In genomic region chrX:130893356-130894085, GRCh38 we compare ENCODE assay signal across 20 cellular contexts. TPM values are rescaled to one million over a fixed set of nuclear protein-coding genes. Genes with fewer than 3 reads are reported as not detected.
DNase-seq lines count a peak whose midpoint lies in the region; ATAC-seq and TF ChIP-seq lines count a peak whose summit lies in the region.
"Had no signal": no experiment of that assay in that cellular context is flagged by ENCODE, and none has a peak within 500 bp of the region (broad histone marks: within the 10 kb centered on the region; RNA-seq: fewer than 3 reads in every experiment).

No MANE protein-coding gene starts in this region.

- no peak overlapping the region for H3K56ac ChIP-seq in IMR-90 (ENCODE audit: extremely low read depth, insufficient read depth, low read length)

- H3K9ac ChIP-seq in IMR-90 (ENCODE audit: low read depth, low read length) (no peak overlapping the region), Karpas-422 (ENCODE audit: low read length) (no peak overlapping the region)

- 80% methylated on average over 1 of the region's 4 CpGs; no CpG with 5 or more reads in 1 of the 2 experiments for WGBS in IMR-90 (ENCODE audit: extremely low coverage in 2 of 2, insufficient read length in 1 of 2), 2 experiments
- 22% methylated on average over 4 of the region's 4 CpGs for WGBS in right cardiac atrium

- dilution Hi-C loops in IMR-90 (cut with HindIII; ENCODE audit: low sequenced_read_pairs, unreplicated experiment): no loop called here

- H3K4me3 ChIP-seq in IMR-90 (ENCODE audit: insufficient read depth, low read depth, low read length): no peak overlapping the region
- H3K4me3 ChIP-seq in choroid plexus epithelial cell (ENCODE audit: low read depth, low read length): no peak overlapping the region
- H3K4me3 ChIP-seq in right cardiac atrium (ENCODE audit: low read length): no peak overlapping the region
- H3K4me3 ChIP-seq in osteoblast (ENCODE audit: insufficient read depth, low read length): no peak overlapping the region
- H3K4me3 ChIP-seq in Karpas-422 (ENCODE audit: low read length): no peak overlapping the region
- H3K4me3 ChIP-seq: GM23338 had no signal

- POLR2A ChIA-PET in IMR-90 (lab: Charles Lee; ENCODE audit: unreplicated experiment): no interaction called here

- TF ChIP-seq CTCF in IMR-90 (conservative IDR thresholded peaks at IDR 0.05; ENCODE audit: low read depth, low read length) (no peak), choroid plexus epithelial cell (conservative IDR thresholded peaks at IDR 0.05; ENCODE audit: low read depth, low read length) (no peak), osteoblast (IDR thresholded peaks at IDR 0.05; ENCODE audit: extremely low read depth, low read depth, low read length) (no peak)

- H2BK5ac ChIP-seq in IMR-90 (ENCODE audit: low read depth, low read length, poor library complexity, severe bottlenecking): no peak overlapping the region

- no peak overlapping the region for H2AK9ac ChIP-seq in IMR-90 (replicated peaks; ENCODE audit: low read depth, low read length, poor library complexity)

- TF ChIP-seq RAD21 in IMR-90 (IDR thresholded peaks at IDR 0.05; ENCODE audit: low read length): no peak

- H3K14ac ChIP-seq in IMR-90 (replicated peaks; ENCODE audit: low read depth, low read length): no peak overlapping the region

- H4K20me1 ChIP-seq in IMR-90 (ENCODE audit: insufficient read depth, low read length) (no peaks in the 10 kb centered on the region), osteoblast (ENCODE audit: insufficient read depth, low read length) (no peaks in the 10 kb centered on the region), Karpas-422 (ENCODE audit: insufficient read depth, low read depth, low read length) (no peaks in the 10 kb centered on the region)

- no peak overlapping the region for H4K5ac ChIP-seq in IMR-90 (ENCODE audit: low read depth, low read length)

- H2BK20ac ChIP-seq in IMR-90 (ENCODE audit: low read depth, low read length): no peak overlapping the region

- H4K8ac ChIP-seq in IMR-90 (ENCODE audit: low read depth in 2 of 2, low read length in 2 of 2): no peak overlapping the region

- H3K79me2 ChIP-seq in osteoblast (ENCODE audit: insufficient read depth, low read length) (no peaks in the 10 kb centered on the region), Karpas-422 (ENCODE audit: low read length) (no peaks in the 10 kb centered on the region)

- H2BK120ac ChIP-seq in IMR-90 (ENCODE audit: low read depth, low read length): no peak overlapping the region

- no peak overlapping the region for H3K23ac ChIP-seq in IMR-90 (ENCODE audit: low read depth, low read length)

- no peak overlapping the region for H3K27ac ChIP-seq in IMR-90 (ENCODE audit: insufficient read depth, low read length)
- H3K27ac ChIP-seq in right cardiac atrium (ENCODE audit: low read length): peak overlapping the region; percentile 37
- H3K27ac ChIP-seq in osteoblast (ENCODE audit: low read depth, low read length): no peak overlapping the region
- H3K27ac ChIP-seq in Karpas-422 (ENCODE audit: low read length): no peak overlapping the region
- H3K27ac ChIP-seq: WERI-Rb-1 had no signal

- H2AK5ac ChIP-seq in IMR-90 (ENCODE audit: low read depth, low read length): no peak overlapping the region

- H3K9me2 ChIP-seq in Karpas-422 (replicated peaks; ENCODE audit: insufficient read depth, low read length): no peaks in the 10 kb centered on the region

- no peak for ATAC-seq in IMR-90 (ENCODE audit: low read depth)
- ATAC-seq in right cardiac atrium: no peak
- no peak for ATAC-seq in GM19455 (IDR thresholded peaks at IDR 0.05; ENCODE audit: unreplicated experiment)
- ATAC-seq: activated T-cell treated with anti-CD3 and anti-CD28 coated beads, Interleukin-2, amount 50 U/mL, for 72 hours; GM23338 had no signal

- no peaks in the 10 kb centered on the region for H3K9me1 ChIP-seq in IMR-90 (ENCODE audit: insufficient read depth, low read length)

- H3K18ac ChIP-seq in IMR-90 (ENCODE audit: low read depth, low read length): no peak overlapping the region

- H3K4me2 ChIP-seq in IMR-90 (ENCODE audit: low read depth, low read length) (no peak overlapping the region), osteoblast (ENCODE audit: insufficient read depth, low read length) (peak overlapping the region; percentile 7), Karpas-422 (ENCODE audit: low read depth, low read length, poor library complexity, severe bottlenecking) (no peak overlapping the region)
- H3K4me2 ChIP-seq: GM23338 had no signal

- H3K9me3 ChIP-seq in IMR-90 (ENCODE audit: control insufficient read depth, insufficient read depth, low read length): no peaks in the 10 kb centered on the region
- H3K9me3 ChIP-seq in right cardiac atrium (ENCODE audit: control insufficient read depth, low read length): no peaks in the 10 kb centered on the region
- no peaks in the 10 kb centered on the region for H3K9me3 ChIP-seq in osteoblast (ENCODE audit: low read depth, low read length)
- no peaks in the 10 kb centered on the region for H3K9me3 ChIP-seq in Karpas-422 (ENCODE audit: low read length)

- H2BK15ac ChIP-seq in IMR-90 (ENCODE audit: low read depth, low read length): no peak overlapping the region

- no peak overlapping the region for H4K91ac ChIP-seq in IMR-90 (ENCODE audit: insufficient read depth, low read depth, low read length)

- H3K79me1 ChIP-seq in IMR-90 (ENCODE audit: low read depth in 1 of 2, low read length in 2 of 2): no peaks in the 10 kb centered on the region

- in situ Hi-C loops in IMR-90 (cut with MboI; ENCODE audit: low sequenced_read_pairs): no loop called here

- H3K36me3 ChIP-seq in IMR-90 (ENCODE audit: control insufficient read depth, insufficient read depth, low read length) (no peaks in the 10 kb centered on the region), osteoblast (ENCODE audit: insufficient read depth, low read length) (no peaks in the 10 kb centered on the region), Karpas-422 (ENCODE audit: insufficient read depth, low read length) (no peaks in the 10 kb centered on the region)
- H3K36me3 ChIP-seq: WERI-Rb-1 had no signal

- intact Hi-C loops in IMR-90 (cut with micrococcal nuclease): no loop called here
- intact Hi-C loops in right cardiac atrium (cut with DNase I): no loop called here

- CTCF ChIA-PET in IMR-90 (lab: Yijun Ruan, JAX): no interaction called here

- H3K4ac ChIP-seq in IMR-90 (ENCODE audit: low read depth, low read length): no peak overlapping the region

- H3K4me1 ChIP-seq in IMR-90 (ENCODE audit: control insufficient read depth, insufficient read depth, low read length) (no peaks in the 10 kb centered on the region), right cardiac atrium (ENCODE audit: control insufficient read depth, insufficient read depth, low read length) (no peaks in the 10 kb centered on the region), osteoblast (ENCODE audit: insufficient read depth, low read length) (peaks cover 15% of the 10 kb centered on the region), Karpas-422 (ENCODE audit: low read length) (no peaks in the 10 kb centered on the region)

- DNase-seq in IMR-90 (peak; percentile 8), choroid plexus epithelial cell (ENCODE audit: low read depth) (peak; percentile 19), right cardiac atrium (peak in 1 of 3 donors; percentile 53), osteoblast (ENCODE audit: insufficient read length, low spot score, missing footprints) (no peak), COR-L47 (lab: John Stamatoyannopoulos, UW) (no peak), Karpas-422 (no peak)
- DNase-seq: activated CD4-positive, alpha-beta T cell treated with anti-CD3 and anti-CD28 coated beads, Interleukin-2, amount 10 ng/mL, durations not matched to agents 7 days and 5 days; activated T-cell treated with anti-CD3 and anti-CD28 coated beads, Interleukin-2, amount 50 U/mL, for 72 hours; cerebellar nuclear complex; mammary epithelial cell; MM.1S; NCI-H1417; NCI-H2081 treated with DMSO at 0.1 percent for 48 hours; SHP77; stimulated activated CD4-positive, alpha-beta T cell treated with anti-CD3 and anti-CD28 coated beads, Interleukin-4, amount 100 ng/mL, for 24 hours; stimulated activated naive CD4-positive, alpha-beta T cell treated with Interleukin-2 at 50 U/mL for 16 hours; T-helper 9 cell; WERI-Rb-1 had no signal

- TF ChIP-seq POLR2A in IMR-90 (IDR thresholded peaks at IDR 0.05; ENCODE audit: low read depth, low read length): no peak

- H3K27me3 ChIP-seq in IMR-90 (ENCODE audit: control insufficient read depth, insufficient read depth, low read length) (no peaks in the 10 kb centered on the region; the same call in 1 of the 2 replicates), right cardiac atrium (ENCODE audit: control insufficient read depth, insufficient read depth) (no peaks in the 10 kb centered on the region), osteoblast (ENCODE audit: insufficient read depth, low read length) (peaks cover 4% of the 10 kb centered on the region), Karpas-422 (ENCODE audit: low read length) (no peaks in the 10 kb centered on the region)

- BruUV-seq in IMR-90 (replicated peaks; lab: Mats Ljungman, UMichigan): no TSS peak

- H2AFZ ChIP-seq in IMR-90 (replicated peaks; ENCODE audit: low read length, poor library complexity) (no peak overlapping the region), osteoblast (ENCODE audit: low read length) (peak overlapping the region; percentile 34), Karpas-422 (ENCODE audit: low read length) (no peak overlapping the region)
- H2AFZ ChIP-seq: GM23338 had no signal

TF ChIP-seq in IMR-90, 13 proteins besides CTCF, POLR2A, EP300 and RAD21:
- TF ChIP-seq USF2 (IDR thresholded peaks at IDR 0.05; ENCODE audit: low read depth, low read length) (peak; percentile 28; the same call in 1 of the 2 replicates), MXI1 (IDR thresholded peaks at IDR 0.05; ENCODE audit: borderline replicate concordance, low read depth, low read length) (no peak), FOS (IDR thresholded peaks at IDR 0.05; ENCODE audit: low read depth, low read length) (no peak), BHLHE40 (IDR thresholded peaks at IDR 0.05; ENCODE audit: low read depth, low read length) (peak; percentile 72), MAFK (IDR thresholded peaks at IDR 0.05; ENCODE audit: low read depth, low read length) (peak; percentile 82)
TF ChIP-seq in IMR-90: peak in this region for 3.

RNA-seq across cellular contexts. Expression of gene ENOX2, which starts 9.5 kb away (rescaled TPM):
- total RNA-seq in IMR-90 (2012; rRNA removed): 11.1 and 11.8 TPM in 2 replicates
- 5.9 and 6.3 TPM in 2 replicates for polyA plus RNA-seq in IMR-90 (2012; rRNA removed)
- polyA plus RNA-seq in IMR-90 (2012; cell fraction: cytosol; rRNA removed): 2.1 and 3.4 TPM in 2 replicates
- 0.50 and 3.6 TPM in 2 replicates for polyA plus RNA-seq in IMR-90 (2012; cell fraction: nucleus; rRNA removed; ENCODE audit: low replicate concordance)
- 10 to 100 TPM; 17.3 to 20.1 (median 18.2) TPM for total RNA-seq in right cardiac atrium
- 6.2 TPM for polyA plus RNA-seq in right cardiac atrium
- 8.0 and 13.3 TPM in 2 replicates for total RNA-seq in osteoblast
- total RNA-seq in Karpas-422 (2014; rRNA removed; shearing (Covaris generic); ENCODE audit: low replicate concordance): 6.0 and 6.3 TPM in 2 replicates

Comparison
In these comparisons a context has a peak if more than half of its experiments do, and no peak if none do; other contexts are left out.
1. DNase-seq: peak in IMR-90 (single experiment) and choroid plexus epithelial cell (single experiment); none in osteoblast (single experiment), COR-L47 (single experiment) and Karpas-422 (single experiment).